Comparison of ENCODE assay signal across 1 cellular context in genomic region chr15:90423920-90424319, GRCh38.
TF ChIP-seq lines count a peak whose summit lies in the region.

No MANE protein-coding gene starts in this region.

TF ChIP-seq in HepG2, 621 proteins besides CTCF, POLR2A, EP300 and RAD21 (continued from another document):
- TF ChIP-seq, protein P1, sequence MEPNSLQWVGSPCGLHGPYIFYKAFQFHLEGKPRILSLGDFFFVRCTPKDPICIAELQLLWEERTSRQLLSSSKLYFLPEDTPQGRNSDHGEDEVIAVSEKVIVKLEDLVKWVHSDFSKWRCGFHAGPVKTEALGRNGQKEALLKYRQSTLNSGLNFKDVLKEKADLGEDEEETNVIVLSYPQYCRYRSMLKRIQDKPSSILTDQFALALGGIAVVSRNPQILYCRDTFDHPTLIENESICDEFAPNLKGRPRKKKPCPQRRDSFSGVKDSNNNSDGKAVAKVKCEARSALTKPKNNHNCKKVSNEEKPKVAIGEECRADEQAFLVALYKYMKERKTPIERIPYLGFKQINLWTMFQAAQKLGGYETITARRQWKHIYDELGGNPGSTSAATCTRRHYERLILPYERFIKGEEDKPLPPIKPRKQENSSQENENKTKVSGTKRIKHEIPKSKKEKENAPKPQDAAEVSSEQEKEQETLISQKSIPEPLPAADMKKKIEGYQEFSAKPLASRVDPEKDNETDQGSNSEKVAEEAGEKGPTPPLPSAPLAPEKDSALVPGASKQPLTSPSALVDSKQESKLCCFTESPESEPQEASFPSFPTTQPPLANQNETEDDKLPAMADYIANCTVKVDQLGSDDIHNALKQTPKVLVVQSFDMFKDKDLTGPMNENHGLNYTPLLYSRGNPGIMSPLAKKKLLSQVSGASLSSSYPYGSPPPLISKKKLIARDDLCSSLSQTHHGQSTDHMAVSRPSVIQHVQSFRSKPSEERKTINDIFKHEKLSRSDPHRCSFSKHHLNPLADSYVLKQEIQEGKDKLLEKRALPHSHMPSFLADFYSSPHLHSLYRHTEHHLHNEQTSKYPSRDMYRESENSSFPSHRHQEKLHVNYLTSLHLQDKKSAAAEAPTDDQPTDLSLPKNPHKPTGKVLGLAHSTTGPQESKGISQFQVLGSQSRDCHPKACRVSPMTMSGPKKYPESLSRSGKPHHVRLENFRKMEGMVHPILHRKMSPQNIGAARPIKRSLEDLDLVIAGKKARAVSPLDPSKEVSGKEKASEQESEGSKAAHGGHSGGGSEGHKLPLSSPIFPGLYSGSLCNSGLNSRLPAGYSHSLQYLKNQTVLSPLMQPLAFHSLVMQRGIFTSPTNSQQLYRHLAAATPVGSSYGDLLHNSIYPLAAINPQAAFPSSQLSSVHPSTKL (CRISPR knock-in tag; IDR thresholded peaks at IDR 0.05), result 0 out of 2 replicates have a peak, but pooled peaks have one; percentile 28
- TF ChIP-seq, protein P2, sequence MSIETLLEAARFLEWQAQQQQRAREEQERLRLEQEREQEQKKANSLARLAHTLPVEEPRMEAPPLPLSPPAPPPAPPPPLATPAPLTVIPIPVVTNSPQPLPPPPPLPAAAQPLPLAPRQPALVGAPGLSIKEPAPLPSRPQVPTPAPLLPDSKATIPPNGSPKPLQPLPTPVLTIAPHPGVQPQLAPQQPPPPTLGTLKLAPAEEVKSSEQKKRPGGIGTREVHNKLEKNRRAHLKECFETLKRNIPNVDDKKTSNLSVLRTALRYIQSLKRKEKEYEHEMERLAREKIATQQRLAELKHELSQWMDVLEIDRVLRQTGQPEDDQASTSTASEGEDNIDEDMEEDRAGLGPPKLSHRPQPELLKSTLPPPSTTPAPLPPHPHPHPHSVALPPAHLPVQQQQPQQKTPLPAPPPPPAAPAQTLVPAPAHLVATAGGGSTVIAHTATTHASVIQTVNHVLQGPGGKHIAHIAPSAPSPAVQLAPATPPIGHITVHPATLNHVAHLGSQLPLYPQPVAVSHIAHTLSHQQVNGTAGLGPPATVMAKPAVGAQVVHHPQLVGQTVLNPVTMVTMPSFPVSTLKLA (IDR thresholded peaks at IDR 0.05), result no peak
- TF ChIP-seq SRY (CRISPR knock-in tag; IDR thresholded peaks at IDR 0.05) (no peak), ZNF619 (CRISPR knock-in tag; IDR thresholded peaks at IDR 0.05) (no peak), ZMYM4 (CRISPR knock-in tag; IDR thresholded peaks at IDR 0.05) (no peak)
- TF ChIP-seq, protein P3, sequence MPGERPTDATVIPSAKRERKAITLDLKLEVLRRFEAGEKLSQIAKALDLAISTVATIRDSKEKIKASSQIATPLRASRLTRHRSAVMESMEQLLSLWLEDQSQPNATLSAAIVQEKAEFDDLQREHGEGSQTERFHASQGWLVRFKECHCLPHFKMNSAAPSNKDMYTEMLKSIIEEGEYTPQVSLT (CRISPR knock-in tag; IDR thresholded peaks at IDR 0.05; ENCODE audit: borderline replicate concordance, low read depth), result no peak
- TF ChIP-seq, protein P4, sequence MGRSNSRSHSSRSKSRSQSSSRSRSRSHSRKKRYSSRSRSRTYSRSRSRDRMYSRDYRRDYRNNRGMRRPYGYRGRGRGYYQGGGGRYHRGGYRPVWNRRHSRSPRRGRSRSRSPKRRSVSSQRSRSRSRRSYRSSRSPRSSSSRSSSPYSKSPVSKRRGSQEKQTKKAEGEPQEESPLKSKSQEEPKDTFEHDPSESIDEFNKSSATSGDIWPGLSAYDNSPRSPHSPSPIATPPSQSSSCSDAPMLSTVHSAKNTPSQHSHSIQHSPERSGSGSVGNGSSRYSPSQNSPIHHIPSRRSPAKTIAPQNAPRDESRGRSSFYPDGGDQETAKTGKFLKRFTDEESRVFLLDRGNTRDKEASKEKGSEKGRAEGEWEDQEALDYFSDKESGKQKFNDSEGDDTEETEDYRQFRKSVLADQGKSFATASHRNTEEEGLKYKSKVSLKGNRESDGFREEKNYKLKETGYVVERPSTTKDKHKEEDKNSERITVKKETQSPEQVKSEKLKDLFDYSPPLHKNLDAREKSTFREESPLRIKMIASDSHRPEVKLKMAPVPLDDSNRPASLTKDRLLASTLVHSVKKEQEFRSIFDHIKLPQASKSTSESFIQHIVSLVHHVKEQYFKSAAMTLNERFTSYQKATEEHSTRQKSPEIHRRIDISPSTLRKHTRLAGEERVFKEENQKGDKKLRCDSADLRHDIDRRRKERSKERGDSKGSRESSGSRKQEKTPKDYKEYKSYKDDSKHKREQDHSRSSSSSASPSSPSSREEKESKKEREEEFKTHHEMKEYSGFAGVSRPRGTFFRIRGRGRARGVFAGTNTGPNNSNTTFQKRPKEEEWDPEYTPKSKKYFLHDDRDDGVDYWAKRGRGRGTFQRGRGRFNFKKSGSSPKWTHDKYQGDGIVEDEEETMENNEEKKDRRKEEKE (IDR thresholded peaks at IDR 0.05), result no peak
